Comparison of ENCODE assay signal across 1 cellular context in the genomic region with DNA sequence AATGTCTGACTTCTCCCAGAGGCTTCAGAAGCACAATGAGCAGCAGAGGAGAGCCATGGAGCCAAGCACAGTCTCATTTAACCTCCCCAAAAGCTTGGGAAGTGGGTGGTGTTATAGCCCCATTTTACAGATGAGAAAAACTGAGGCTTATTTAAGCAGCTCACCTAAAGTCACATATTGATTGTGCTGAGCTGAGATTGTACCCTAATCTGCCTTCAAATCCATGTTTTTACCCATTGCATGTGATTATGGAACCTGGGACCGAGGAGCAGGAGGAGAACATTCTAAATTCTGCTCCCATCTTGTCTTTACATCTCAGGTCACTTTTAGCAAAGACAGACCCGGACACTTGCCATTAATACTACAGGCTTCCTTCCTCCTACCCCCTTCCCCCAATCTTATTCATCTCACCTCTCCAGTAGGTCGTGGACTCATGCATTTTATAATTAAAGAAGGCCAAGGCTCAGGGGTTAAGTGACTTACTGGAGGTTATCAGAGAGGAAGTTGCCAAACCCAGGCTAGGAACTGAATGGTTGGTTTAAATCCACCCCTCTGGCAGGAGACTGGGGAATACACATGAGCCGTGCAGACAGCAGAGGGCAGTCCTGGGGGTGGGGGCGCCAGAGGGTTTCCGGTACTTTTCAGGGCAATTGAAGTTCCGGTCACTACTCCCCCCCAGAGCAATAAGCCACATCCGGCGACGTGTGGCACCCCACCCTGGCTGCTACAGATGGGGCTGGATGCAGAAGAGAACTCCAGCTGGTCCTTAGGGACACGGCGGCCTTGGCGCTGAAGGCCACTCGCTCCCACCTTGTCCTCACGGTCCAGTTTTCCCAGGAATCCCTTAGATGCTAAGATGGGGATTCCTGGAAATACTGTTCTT.
TF ChIP-seq lines count a peak whose summit lies in the region.

No MANE protein-coding gene starts in this region.

TF ChIP-seq in HepG2, 621 proteins besides CTCF, POLR2A, EP300 and RAD21 (continued from another document and continues in another):
- TF ChIP-seq, protein P1, sequence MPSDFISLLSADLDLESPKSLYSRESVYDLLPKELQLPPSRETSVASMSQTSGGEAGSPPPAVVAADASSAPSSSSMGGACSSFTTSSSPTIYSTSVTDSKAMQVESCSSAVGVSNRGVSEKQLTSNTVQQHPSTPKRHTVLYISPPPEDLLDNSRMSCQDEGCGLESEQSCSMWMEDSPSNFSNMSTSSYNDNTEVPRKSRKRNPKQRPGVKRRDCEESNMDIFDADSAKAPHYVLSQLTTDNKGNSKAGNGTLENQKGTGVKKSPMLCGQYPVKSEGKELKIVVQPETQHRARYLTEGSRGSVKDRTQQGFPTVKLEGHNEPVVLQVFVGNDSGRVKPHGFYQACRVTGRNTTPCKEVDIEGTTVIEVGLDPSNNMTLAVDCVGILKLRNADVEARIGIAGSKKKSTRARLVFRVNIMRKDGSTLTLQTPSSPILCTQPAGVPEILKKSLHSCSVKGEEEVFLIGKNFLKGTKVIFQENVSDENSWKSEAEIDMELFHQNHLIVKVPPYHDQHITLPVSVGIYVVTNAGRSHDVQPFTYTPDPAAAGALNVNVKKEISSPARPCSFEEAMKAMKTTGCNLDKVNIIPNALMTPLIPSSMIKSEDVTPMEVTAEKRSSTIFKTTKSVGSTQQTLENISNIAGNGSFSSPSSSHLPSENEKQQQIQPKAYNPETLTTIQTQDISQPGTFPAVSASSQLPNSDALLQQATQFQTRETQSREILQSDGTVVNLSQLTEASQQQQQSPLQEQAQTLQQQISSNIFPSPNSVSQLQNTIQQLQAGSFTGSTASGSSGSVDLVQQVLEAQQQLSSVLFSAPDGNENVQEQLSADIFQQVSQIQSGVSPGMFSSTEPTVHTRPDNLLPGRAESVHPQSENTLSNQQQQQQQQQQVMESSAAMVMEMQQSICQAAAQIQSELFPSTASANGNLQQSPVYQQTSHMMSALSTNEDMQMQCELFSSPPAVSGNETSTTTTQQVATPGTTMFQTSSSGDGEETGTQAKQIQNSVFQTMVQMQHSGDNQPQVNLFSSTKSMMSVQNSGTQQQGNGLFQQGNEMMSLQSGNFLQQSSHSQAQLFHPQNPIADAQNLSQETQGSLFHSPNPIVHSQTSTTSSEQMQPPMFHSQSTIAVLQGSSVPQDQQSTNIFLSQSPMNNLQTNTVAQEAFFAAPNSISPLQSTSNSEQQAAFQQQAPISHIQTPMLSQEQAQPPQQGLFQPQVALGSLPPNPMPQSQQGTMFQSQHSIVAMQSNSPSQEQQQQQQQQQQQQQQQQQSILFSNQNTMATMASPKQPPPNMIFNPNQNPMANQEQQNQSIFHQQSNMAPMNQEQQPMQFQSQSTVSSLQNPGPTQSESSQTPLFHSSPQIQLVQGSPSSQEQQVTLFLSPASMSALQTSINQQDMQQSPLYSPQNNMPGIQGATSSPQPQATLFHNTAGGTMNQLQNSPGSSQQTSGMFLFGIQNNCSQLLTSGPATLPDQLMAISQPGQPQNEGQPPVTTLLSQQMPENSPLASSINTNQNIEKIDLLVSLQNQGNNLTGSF (CRISPR knock-in tag; IDR thresholded peaks at IDR 0.05): no peak
- TF ChIP-seq, protein P2, sequence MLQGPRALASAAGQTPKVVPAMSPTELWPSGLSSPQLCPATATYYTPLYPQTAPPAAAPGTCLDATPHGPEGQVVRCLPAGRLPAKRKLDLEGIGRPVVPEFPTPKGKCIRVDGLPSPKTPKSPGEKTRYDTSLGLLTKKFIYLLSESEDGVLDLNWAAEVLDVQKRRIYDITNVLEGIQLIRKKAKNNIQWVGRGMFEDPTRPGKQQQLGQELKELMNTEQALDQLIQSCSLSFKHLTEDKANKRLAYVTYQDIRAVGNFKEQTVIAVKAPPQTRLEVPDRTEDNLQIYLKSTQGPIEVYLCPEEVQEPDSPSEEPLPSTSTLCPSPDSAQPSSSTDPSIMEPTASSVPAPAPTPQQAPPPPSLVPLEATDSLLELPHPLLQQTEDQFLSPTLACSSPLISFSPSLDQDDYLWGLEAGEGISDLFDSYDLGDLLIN (CRISPR knock-in tag; IDR thresholded peaks at IDR 0.05; ENCODE audit: borderline replicate concordance): no peak
- TF ChIP-seq PCBP1 (IDR thresholded peaks at IDR 0.05; ENCODE audit: borderline replicate concordance, low read depth, low read length) (no peak), NCOA1 (CRISPR knock-in tag; IDR thresholded peaks at IDR 0.05) (no peak), SSRP1 (CRISPR knock-in tag; IDR thresholded peaks at IDR 0.05) (no peak), TBP (CRISPR knock-in tag; IDR thresholded peaks at IDR 0.05) (no peak), POLR2G (IDR thresholded peaks at IDR 0.05; ENCODE audit: low read depth, low read length) (peak; percentile 84), ZNF614 (CRISPR knock-in tag; IDR thresholded peaks at IDR 0.05; ENCODE audit: borderline replicate concordance) (0 out of 2 replicates have a peak, but pooled peaks have one; percentile 14), MZF1 (CRISPR knock-in tag; IDR thresholded peaks at IDR 0.05; ENCODE audit: borderline replicate concordance) (no peak), RNF2 (conservative IDR thresholded peaks at IDR 0.05; ENCODE audit: low read depth) (no peak), CENPT (CRISPR knock-in tag; IDR thresholded peaks at IDR 0.05; ENCODE audit: low read depth) (no peak), MAFG (CRISPR knock-in tag; IDR thresholded peaks at IDR 0.05) (no peak), FOXM1 (CRISPR knock-in tag; IDR thresholded peaks at IDR 0.05) (no peak), ARNTL (CRISPR knock-in tag; IDR thresholded peaks at IDR 0.05) (0 out of 2 replicates have a peak, but pooled peaks have one; percentile 19), ZNF501 (CRISPR knock-in tag; IDR thresholded peaks at IDR 0.05) (peak; percentile 79), FOXO1 (CRISPR knock-in tag; IDR thresholded peaks at IDR 0.05) (peak; percentile 5; the same call in 1 of the 2 replicates), DNMT3B (CRISPR knock-in tag; conservative IDR thresholded peaks at IDR 0.05) (no peak), ZNF335 (CRISPR knock-in tag; IDR thresholded peaks at IDR 0.05) (no peak), MAFF (IDR thresholded peaks at IDR 0.05; ENCODE audit: low read depth, low read length) (no peak), RFX3 (CRISPR knock-in tag; IDR thresholded peaks at IDR 0.05) (no peak), CEBPB (IDR thresholded peaks at IDR 0.05; ENCODE audit: borderline replicate concordance, low read depth, low read length) (no peak), HES4 (CRISPR knock-in tag; IDR thresholded peaks at IDR 0.05; ENCODE audit: borderline replicate concordance) (0 out of 2 replicates have a peak, but pooled peaks have one; percentile 33), SMARCE1 (IDR thresholded peaks at IDR 0.05; ENCODE audit: borderline replicate concordance) (no peak), GPN1 (CRISPR knock-in tag; IDR thresholded peaks at IDR 0.05; ENCODE audit: borderline replicate concordance) (no peak), TBX2 (CRISPR knock-in tag; IDR thresholded peaks at IDR 0.05; ENCODE audit: borderline replicate concordance) (peak; percentile 78), ZNF550 (CRISPR knock-in tag; IDR thresholded peaks at IDR 0.05; ENCODE audit: borderline replicate concordance) (no peak), ZNF674 (CRISPR knock-in tag; IDR thresholded peaks at IDR 0.05; ENCODE audit: low read depth) (no peak), HNF4A (CRISPR knock-in tag; IDR thresholded peaks at IDR 0.05) (0 out of 2 replicates have a peak, but pooled peaks have one; percentile 9), KLF13 (CRISPR knock-in tag; IDR thresholded peaks at IDR 0.05) (no peak), ZSCAN20 (CRISPR knock-in tag; IDR thresholded peaks at IDR 0.05; ENCODE audit: borderline replicate concordance) (no peak)
- TF ChIP-seq, protein P3, sequence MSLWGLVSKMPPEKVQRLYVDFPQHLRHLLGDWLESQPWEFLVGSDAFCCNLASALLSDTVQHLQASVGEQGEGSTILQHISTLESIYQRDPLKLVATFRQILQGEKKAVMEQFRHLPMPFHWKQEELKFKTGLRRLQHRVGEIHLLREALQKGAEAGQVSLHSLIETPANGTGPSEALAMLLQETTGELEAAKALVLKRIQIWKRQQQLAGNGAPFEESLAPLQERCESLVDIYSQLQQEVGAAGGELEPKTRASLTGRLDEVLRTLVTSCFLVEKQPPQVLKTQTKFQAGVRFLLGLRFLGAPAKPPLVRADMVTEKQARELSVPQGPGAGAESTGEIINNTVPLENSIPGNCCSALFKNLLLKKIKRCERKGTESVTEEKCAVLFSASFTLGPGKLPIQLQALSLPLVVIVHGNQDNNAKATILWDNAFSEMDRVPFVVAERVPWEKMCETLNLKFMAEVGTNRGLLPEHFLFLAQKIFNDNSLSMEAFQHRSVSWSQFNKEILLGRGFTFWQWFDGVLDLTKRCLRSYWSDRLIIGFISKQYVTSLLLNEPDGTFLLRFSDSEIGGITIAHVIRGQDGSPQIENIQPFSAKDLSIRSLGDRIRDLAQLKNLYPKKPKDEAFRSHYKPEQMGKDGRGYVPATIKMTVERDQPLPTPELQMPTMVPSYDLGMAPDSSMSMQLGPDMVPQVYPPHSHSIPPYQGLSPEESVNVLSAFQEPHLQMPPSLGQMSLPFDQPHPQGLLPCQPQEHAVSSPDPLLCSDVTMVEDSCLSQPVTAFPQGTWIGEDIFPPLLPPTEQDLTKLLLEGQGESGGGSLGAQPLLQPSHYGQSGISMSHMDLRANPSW (CRISPR knock-in tag; IDR thresholded peaks at IDR 0.05; ENCODE audit: borderline replicate concordance): 0 out of 2 replicates have a peak, but pooled peaks have one; percentile 20
- TF ChIP-seq, protein P4, sequence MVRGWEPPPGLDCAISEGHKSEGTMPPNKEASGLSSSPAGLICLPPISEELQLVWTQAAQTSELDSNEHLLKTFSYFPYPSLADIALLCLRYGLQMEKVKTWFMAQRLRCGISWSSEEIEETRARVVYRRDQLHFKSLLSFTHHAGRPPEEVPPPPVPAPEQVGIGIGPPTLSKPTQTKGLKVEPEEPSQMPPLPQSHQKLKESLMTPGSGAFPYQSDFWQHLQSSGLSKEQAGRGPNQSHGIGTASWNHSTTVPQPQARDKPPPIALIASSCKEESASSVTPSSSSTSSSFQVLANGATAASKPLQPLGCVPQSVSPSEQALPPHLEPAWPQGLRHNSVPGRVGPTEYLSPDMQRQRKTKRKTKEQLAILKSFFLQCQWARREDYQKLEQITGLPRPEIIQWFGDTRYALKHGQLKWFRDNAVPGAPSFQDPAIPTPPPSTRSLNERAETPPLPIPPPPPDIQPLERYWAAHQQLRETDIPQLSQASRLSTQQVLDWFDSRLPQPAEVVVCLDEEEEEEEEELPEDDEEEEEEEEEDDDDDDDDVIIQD (CRISPR knock-in tag; IDR thresholded peaks at IDR 0.05; ENCODE audit: low read depth): no peak
- TF ChIP-seq, protein P5, sequence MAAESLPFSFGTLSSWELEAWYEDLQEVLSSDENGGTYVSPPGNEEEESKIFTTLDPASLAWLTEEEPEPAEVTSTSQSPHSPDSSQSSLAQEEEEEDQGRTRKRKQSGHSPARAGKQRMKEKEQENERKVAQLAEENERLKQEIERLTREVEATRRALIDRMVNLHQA (CRISPR knock-in tag; IDR thresholded peaks at IDR 0.05): no peak
- TF ChIP-seq, protein P6, sequence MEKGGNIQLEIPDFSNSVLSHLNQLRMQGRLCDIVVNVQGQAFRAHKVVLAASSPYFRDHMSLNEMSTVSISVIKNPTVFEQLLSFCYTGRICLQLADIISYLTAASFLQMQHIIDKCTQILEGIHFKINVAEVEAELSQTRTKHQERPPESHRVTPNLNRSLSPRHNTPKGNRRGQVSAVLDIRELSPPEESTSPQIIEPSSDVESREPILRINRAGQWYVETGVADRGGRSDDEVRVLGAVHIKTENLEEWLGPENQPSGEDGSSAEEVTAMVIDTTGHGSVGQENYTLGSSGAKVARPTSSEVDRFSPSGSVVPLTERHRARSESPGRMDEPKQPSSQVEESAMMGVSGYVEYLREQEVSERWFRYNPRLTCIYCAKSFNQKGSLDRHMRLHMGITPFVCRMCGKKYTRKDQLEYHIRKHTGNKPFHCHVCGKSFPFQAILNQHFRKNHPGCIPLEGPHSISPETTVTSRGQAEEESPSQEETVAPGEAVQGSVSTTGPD (CRISPR knock-in tag; IDR thresholded peaks at IDR 0.05): 0 out of 2 replicates have a peak, but pooled peaks have one; percentile 16
- TF ChIP-seq, protein P7, sequence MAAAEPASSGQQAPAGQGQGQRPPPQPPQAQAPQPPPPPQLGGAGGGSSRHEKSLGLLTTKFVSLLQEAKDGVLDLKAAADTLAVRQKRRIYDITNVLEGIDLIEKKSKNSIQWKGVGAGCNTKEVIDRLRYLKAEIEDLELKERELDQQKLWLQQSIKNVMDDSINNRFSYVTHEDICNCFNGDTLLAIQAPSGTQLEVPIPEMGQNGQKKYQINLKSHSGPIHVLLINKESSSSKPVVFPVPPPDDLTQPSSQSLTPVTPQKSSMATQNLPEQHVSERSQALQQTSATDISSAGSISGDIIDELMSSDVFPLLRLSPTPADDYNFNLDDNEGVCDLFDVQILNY (CRISPR knock-in tag; conservative IDR thresholded peaks at IDR 0.05): no peak
- TF ChIP-seq, protein P8, sequence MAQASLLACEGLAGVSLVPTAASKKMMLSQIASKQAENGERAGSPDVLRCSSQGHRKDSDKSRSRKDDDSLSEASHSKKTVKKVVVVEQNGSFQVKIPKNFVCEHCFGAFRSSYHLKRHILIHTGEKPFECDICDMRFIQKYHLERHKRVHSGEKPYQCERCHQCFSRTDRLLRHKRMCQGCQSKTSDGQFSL (CRISPR knock-in tag; IDR thresholded peaks at IDR 0.05): peak; percentile 89; the same call in 1 of the 2 replicates
- TF ChIP-seq, protein P9, sequence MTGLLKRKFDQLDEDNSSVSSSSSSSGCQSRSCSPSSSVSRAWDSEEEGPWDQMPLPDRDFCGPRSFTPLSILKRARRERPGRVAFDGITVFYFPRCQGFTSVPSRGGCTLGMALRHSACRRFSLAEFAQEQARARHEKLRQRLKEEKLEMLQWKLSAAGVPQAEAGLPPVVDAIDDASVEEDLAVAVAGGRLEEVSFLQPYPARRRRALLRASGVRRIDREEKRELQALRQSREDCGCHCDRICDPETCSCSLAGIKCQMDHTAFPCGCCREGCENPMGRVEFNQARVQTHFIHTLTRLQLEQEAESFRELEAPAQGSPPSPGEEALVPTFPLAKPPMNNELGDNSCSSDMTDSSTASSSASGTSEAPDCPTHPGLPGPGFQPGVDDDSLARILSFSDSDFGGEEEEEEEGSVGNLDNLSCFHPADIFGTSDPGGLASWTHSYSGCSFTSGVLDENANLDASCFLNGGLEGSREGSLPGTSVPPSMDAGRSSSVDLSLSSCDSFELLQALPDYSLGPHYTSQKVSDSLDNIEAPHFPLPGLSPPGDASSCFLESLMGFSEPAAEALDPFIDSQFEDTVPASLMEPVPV (CRISPR knock-in tag; IDR thresholded peaks at IDR 0.05): no peak
